8 cellular contexts compared by ENCODE assay signal in the genomic region with DNA sequence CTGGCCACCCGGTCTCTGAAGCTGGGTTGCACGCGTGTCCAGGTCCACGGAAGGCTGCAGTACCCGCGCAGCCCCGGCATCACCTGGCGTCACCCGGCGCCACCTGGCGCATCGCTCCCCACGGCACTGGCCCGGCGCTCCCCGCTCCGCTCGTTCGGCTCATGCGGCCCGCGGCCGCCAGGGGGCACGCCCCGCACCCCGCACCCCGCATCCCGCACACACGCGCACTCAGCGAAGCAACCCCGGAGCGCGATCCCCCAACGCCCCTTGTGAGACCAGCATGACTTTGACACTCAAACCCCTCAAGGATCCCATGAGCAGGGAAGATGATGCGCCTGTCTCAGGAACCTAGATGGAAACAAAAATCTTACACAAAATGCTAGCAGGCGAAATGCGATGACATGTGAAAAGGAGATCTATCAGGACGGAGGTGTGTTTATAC. TPM values are rescaled to one million over a fixed set of nuclear protein-coding genes. Genes with fewer than 3 reads are reported as not detected.
DNase-seq lines count a peak whose midpoint lies in the region; TF ChIP-seq lines count a peak whose summit lies in the region.

No MANE protein-coding gene starts in this region.

- H2AFZ ChIP-seq in Karpas-422 (ENCODE audit: low read length) (no peak overlapping the region), mesenchymal stem cell (ENCODE audit: low read depth, low read length) (no peak overlapping the region)

- H3K4me3 ChIP-seq in Karpas-422 (ENCODE audit: low read length) = no peak overlapping the region
- H3K4me3 ChIP-seq in duodenal mucosa (ENCODE audit: low read depth in 1 of 2, low read length in 2 of 2) = peak overlapping the region in 1 of 2 donors; percentile 17
- H3K4me3 ChIP-seq in mesenchymal stem cell (ENCODE audit: insufficient read depth in 1 of 2, low read depth in 1 of 2, low read length in 2 of 2) = peak overlapping the region; percentile 7 to 57
- H3K4me3 ChIP-seq in thyroid gland (replicated peaks in 1 of 3) = no peak overlapping the region

- no peaks in the 10 kb centered on the region for H3K27me3 ChIP-seq in Karpas-422 (ENCODE audit: low read length)
- peaks cover 6 to 8% of the 10 kb centered on the region in 2 donors for H3K27me3 ChIP-seq in duodenal mucosa (ENCODE audit: control insufficient read depth in 1 of 2, insufficient read depth in 2 of 2, low read length in 2 of 2)
- H3K27me3 ChIP-seq in mesenchymal stem cell (ENCODE audit: control insufficient read depth in 1 of 2, insufficient read depth in 1 of 2, low read length in 2 of 2) = peaks cover 5 to 20% of the 10 kb centered on the region in 2 experiments
- no peaks in the 10 kb centered on the region for H3K27me3 ChIP-seq in thyroid gland

- DNase-seq in GM13976 (ENCODE audit: low spot score) (peak; percentile 80), Karpas-422 (peak; percentile 65), mesenchymal stem cell (peak; percentile 33), thyroid gland (peak; percentile 47 to 51), NOMO-1 (lab: John Stamatoyannopoulos, UW; ENCODE audit: unreplicated experiment in 2 of 2) (no peak), AML-193 (lab: John Stamatoyannopoulos, UW) (no peak)
- DNase-seq in activated CD4-positive, alpha-beta T cell treated with anti-CD3 and anti-CD28 coated beads, Interleukin-2, amount 10 ng/mL, durations not matched to agents 24 days and 14 days = peak; percentile 87

- TF ChIP-seq CTCF in GM13976 (IDR thresholded peaks at IDR 0.05; ENCODE audit: borderline replicate concordance, control extremely low read depth, extremely low read depth, insufficient read depth, missing control alignments) (peak; percentile 72), thyroid gland (IDR thresholded peaks at IDR 0.05) (peak in 5 of 6 experiments; percentile 26 to 79 (median 47))

- H3K4me2 ChIP-seq in Karpas-422 (ENCODE audit: low read depth, low read length, poor library complexity, severe bottlenecking) (no peak overlapping the region), mesenchymal stem cell (ENCODE audit: low read length, poor library complexity, severe bottlenecking) (peak overlapping the region; percentile 68)

- no peak overlapping the region for H3K9ac ChIP-seq in Karpas-422 (ENCODE audit: low read length)
- H3K9ac ChIP-seq in duodenal mucosa (ENCODE audit: low read depth in 1 of 2, low read length in 2 of 2) = peak overlapping the region; percentile 11 to 27
- H3K9ac ChIP-seq in mesenchymal stem cell (ENCODE audit: low read length) = peak overlapping the region; percentile 48

- H4K91ac ChIP-seq in mesenchymal stem cell (ENCODE audit: low read length) = no peak overlapping the region

- H2AK5ac ChIP-seq in mesenchymal stem cell (ENCODE audit: low read length, severe bottlenecking) = no peak overlapping the region

- no peaks in the 10 kb centered on the region for H3K9me3 ChIP-seq in Karpas-422 (ENCODE audit: low read length)
- H3K9me3 ChIP-seq in duodenal mucosa (ENCODE audit: control insufficient read depth in 1 of 2, low read length in 2 of 2) = no peaks in the 10 kb centered on the region
- H3K9me3 ChIP-seq in mesenchymal stem cell (ENCODE audit: control insufficient read depth, low read length) = no peaks in the 10 kb centered on the region
- no peaks in the 10 kb centered on the region for H3K9me3 ChIP-seq in thyroid gland

- no peaks in the 10 kb centered on the region for H3K36me3 Mint-ChIP-seq in activated CD4-positive, alpha-beta T cell treated with anti-CD3 and anti-CD28 coated beads, Interleukin-2, amount 10 ng/mL, durations not matched to agents 24 days and 14 days (ENCODE audit: low read depth)

- H3K18ac ChIP-seq in mesenchymal stem cell (ENCODE audit: low read depth in 1 of 2, low read length in 2 of 2) = no peak overlapping the region

- H3K36me3 ChIP-seq in Karpas-422 (ENCODE audit: insufficient read depth, low read length) (no peaks in the 10 kb centered on the region), duodenal mucosa (ENCODE audit: control insufficient read depth in 1 of 2, insufficient read depth in 2 of 2, low read length in 2 of 2) (no peaks in the 10 kb centered on the region), mesenchymal stem cell (ENCODE audit: control insufficient read depth in 1 of 2, insufficient read depth in 2 of 2, low read depth in 1 of 2, low read length in 2 of 2) (no peaks in the 10 kb centered on the region), thyroid gland (no peaks in the 10 kb centered on the region)

- H2BK120ac ChIP-seq in mesenchymal stem cell (ENCODE audit: low read depth, low read length) = no peak overlapping the region

- H3K23ac ChIP-seq in mesenchymal stem cell (ENCODE audit: low read length in 2 of 2) = no peak overlapping the region

- 3% methylated on average over 29 of the region's 39 CpGs for WGBS in mesenchymal stem cell
- WGBS in thyroid gland, 2 donors = 6 to 8% methylated on average over 17 to 23 of the region's 39 CpGs

- H4K8ac ChIP-seq in mesenchymal stem cell (ENCODE audit: low read length) = peak overlapping the region; percentile 27

- TF ChIP-seq POLR2A in thyroid gland (IDR thresholded peaks at IDR 0.05) = no peak

- no peak overlapping the region for H3K14ac ChIP-seq in mesenchymal stem cell (ENCODE audit: low read length in 2 of 2)

- no peaks in the 10 kb centered on the region for H3K9me2 ChIP-seq in Karpas-422 (replicated peaks; ENCODE audit: insufficient read depth, low read length)

- H3K4me1 ChIP-seq in Karpas-422 (ENCODE audit: low read length) = peaks cover 6% of the 10 kb centered on the region
- peaks cover 20 to 21% of the 10 kb centered on the region in 2 donors for H3K4me1 ChIP-seq in duodenal mucosa (ENCODE audit: control insufficient read depth in 1 of 2, insufficient read depth in 2 of 2, low read length in 2 of 2)
- H3K4me1 ChIP-seq in mesenchymal stem cell (ENCODE audit: control insufficient read depth, insufficient read depth, low read depth, low read length) = peaks cover 6% of the 10 kb centered on the region
- H3K4me1 ChIP-seq in thyroid gland = peaks cover 0 to 12% of the 10 kb centered on the region in 2 donors

- no peak overlapping the region for H3K27ac Mint-ChIP-seq in activated CD4-positive, alpha-beta T cell treated with anti-CD3 and anti-CD28 coated beads, Interleukin-2, amount 10 ng/mL, durations not matched to agents 24 days and 14 days

- H3K4me3 Mint-ChIP-seq in activated CD4-positive, alpha-beta T cell treated with anti-CD3 and anti-CD28 coated beads, Interleukin-2, amount 10 ng/mL, durations not matched to agents 24 days and 14 days = peak overlapping the region; percentile 1

- no peaks in the 10 kb centered on the region for H3K79me2 ChIP-seq in Karpas-422 (ENCODE audit: low read length)

- H2BK15ac ChIP-seq in mesenchymal stem cell (ENCODE audit: low read depth, poor library complexity, severe bottlenecking) = no peak overlapping the region

- H4K20me1 ChIP-seq in Karpas-422 (ENCODE audit: insufficient read depth, low read depth, low read length) = no peaks in the 10 kb centered on the region

- H3K27me3 Mint-ChIP-seq in activated CD4-positive, alpha-beta T cell treated with anti-CD3 and anti-CD28 coated beads, Interleukin-2, amount 10 ng/mL, durations not matched to agents 24 days and 14 days = peaks cover 24% of the 10 kb centered on the region

- H3K4ac ChIP-seq in mesenchymal stem cell (ENCODE audit: low read depth in 1 of 2, low read length in 2 of 2) = no peak overlapping the region

- no peak overlapping the region for H3K27ac ChIP-seq in Karpas-422 (ENCODE audit: low read length)
- H3K27ac ChIP-seq in duodenal mucosa (ENCODE audit: low read depth, low read length) = no peak overlapping the region
- no peak overlapping the region for H3K27ac ChIP-seq in mesenchymal stem cell (ENCODE audit: low read length, poor library complexity, severe bottlenecking)
- no peak overlapping the region for H3K27ac ChIP-seq in thyroid gland

- H2BK12ac ChIP-seq in mesenchymal stem cell (ENCODE audit: low read length in 2 of 2) = no peak overlapping the region

- H3K79me1 ChIP-seq in mesenchymal stem cell (replicated peaks; ENCODE audit: low read length, poor library complexity, severe bottlenecking) = no peaks in the 10 kb centered on the region

- no peak overlapping the region for H2BK5ac ChIP-seq in mesenchymal stem cell (ENCODE audit: low read depth, low read length, poor library complexity, severe bottlenecking)

- H3K9me3 Mint-ChIP-seq in activated CD4-positive, alpha-beta T cell treated with anti-CD3 and anti-CD28 coated beads, Interleukin-2, amount 10 ng/mL, durations not matched to agents 24 days and 14 days = no peaks in the 10 kb centered on the region

- in situ Hi-C loops in GM13976 (cut with MboI; ENCODE audit: low sequenced_read_pairs, unreplicated experiment) = loop anchor here (25.0 kb wide), 1 partner anchor 234 kb away; no protein-coding TSS in a partner anchor

- intact Hi-C loops in activated CD4-positive, alpha-beta T cell treated with anti-CD3 and anti-CD28 coated beads, Interleukin-2, amount 10 ng/mL, durations not matched to agents 24 days and 14 days (cut with micrococcal nuclease) = loop anchor here (5.0 kb wide), 4 partner anchors 129 to 314 kb away; a partner anchor contains a TSS
- intact Hi-C loops in thyroid gland (cut with DNase I) = loop anchor here (10.0 kb wide), 1 partner anchor 149 kb away; no protein-coding TSS in a partner anchor

- peaks cover 7% of the 10 kb centered on the region for H3K4me1 Mint-ChIP-seq in activated CD4-positive, alpha-beta T cell treated with anti-CD3 and anti-CD28 coated beads, Interleukin-2, amount 10 ng/mL, durations not matched to agents 24 days and 14 days

RNA-seq across cellular contexts. Expression of a gene that starts 11.9 kb away (rescaled TPM):
- not detected in 2 replicates for total RNA-seq in Karpas-422 (2014; rRNA removed; shearing (Covaris generic); ENCODE audit: low replicate concordance)
- not detected in 2 replicates for total RNA-seq in activated CD4-positive, alpha-beta T cell treated with anti-CD3 and anti-CD28 coated beads, Interleukin-2, amount 10 ng/mL, durations not matched to agents 24 days and 14 days
- not detected for polyA plus RNA-seq in mesenchymal stem cell (2013, experiment 1 of 2)
- polyA plus RNA-seq in mesenchymal stem cell (2013, experiment 2 of 2) = not detected
- under 1 TPM in 1 of 4 donors, not detected in 3; 0.40 TPM for total RNA-seq in thyroid gland

RNA-seq across cellular contexts. Expression of a gene that starts 20.7 kb away (rescaled TPM):
- 0.07 and 0.54 TPM in 2 replicates for total RNA-seq in Karpas-422 (2014; rRNA removed; shearing (Covaris generic); ENCODE audit: low replicate concordance)
- total RNA-seq in activated CD4-positive, alpha-beta T cell treated with anti-CD3 and anti-CD28 coated beads, Interleukin-2, amount 10 ng/mL, durations not matched to agents 24 days and 14 days = 0.30 TPM in 1 of 2 replicates, not detected in the other
- polyA plus RNA-seq in mesenchymal stem cell (2013, experiment 1 of 2) = 26.0 TPM
- 25.0 TPM for polyA plus RNA-seq in mesenchymal stem cell (2013, experiment 2 of 2)
- 1 to 10 TPM; 3.0 to 5.6 (median 4.1) TPM for total RNA-seq in thyroid gland

RNA-seq across cellular contexts. Expression of a gene that starts 56.6 kb away (rescaled TPM):
- total RNA-seq in Karpas-422 (2014; rRNA removed; shearing (Covaris generic); ENCODE audit: low replicate concordance) = not detected in 2 replicates
- not detected in 2 replicates for total RNA-seq in activated CD4-positive, alpha-beta T cell treated with anti-CD3 and anti-CD28 coated beads, Interleukin-2, amount 10 ng/mL, durations not matched to agents 24 days and 14 days
- 0.19 TPM for polyA plus RNA-seq in mesenchymal stem cell (2013, experiment 1 of 2)
- not detected for polyA plus RNA-seq in mesenchymal stem cell (2013, experiment 2 of 2)
- 1 to 10 TPM in 1 of 4 donors, not detected in 3; 2.3 TPM for total RNA-seq in thyroid gland

Comparison
In these comparisons a context has a peak if more than half of its experiments do, and no peak if none do; other contexts are left out.
1. DNase-seq: peak in GM13976 (single experiment), Karpas-422 (single experiment), activated CD4-positive, alpha-beta T cell treated with anti-CD3 and anti-CD28 coated beads, Interleukin-2, amount 10 ng/mL, durations not matched to agents 24 days and 14 days (single experiment), mesenchymal stem cell (single experiment) and thyroid gland (2 of 2); none in NOMO-1 (0 of 2) and AML-193 (0 of 2).
2. H3K4me3 ChIP-seq: peak in mesenchymal stem cell (2 of 2); none in Karpas-422 (single experiment) and thyroid gland (0 of 3).